8 cellular contexts compared by ENCODE assay signal in genomic region chr2:20524412-20525040, GRCh38.
DNase-seq lines count a peak whose midpoint lies in the region; ATAC-seq and TF ChIP-seq lines count a peak whose summit lies in the region.

No MANE protein-coding gene starts in this region.

- H3K36me3 ChIP-seq in stomach, result no peaks in the 10 kb centered on the region
- H3K36me3 ChIP-seq in effector memory CD4-positive, alpha-beta T cell (ENCODE audit: control insufficient read depth, insufficient read depth, low read length), result no peaks in the 10 kb centered on the region

- peaks cover 6% of the 10 kb centered on the region for H3K4me1 Mint-ChIP-seq in activated naive CD8-positive, alpha-beta T cell treated with anti-CD3 and anti-CD28 coated beads, Interleukin-2, amount 50 U/mL, for 24 hours

- DNase-seq in DMS153 (lab: John Stamatoyannopoulos, UW) (peak; percentile 45), cardiac septum (ENCODE audit: low spot score) (peak; percentile 84), stomach (no peak)
- DNase-seq in effector memory CD4-positive, alpha-beta T cell, result no peak
- no peak for DNase-seq in stimulated activated naive CD4-positive, alpha-beta T cell (lab: John Stamatoyannopoulos, UW)
- DNase-seq in activated naive CD8-positive, alpha-beta T cell treated with anti-CD3 and anti-CD28 coated beads, Interleukin-2, amount 50 U/mL, for 24 hours, result no peak

- H3K4me1 ChIP-seq in stomach, result peaks cover 16 to 34% (median 27%) of the 10 kb centered on the region in 4 donors
- H3K4me1 ChIP-seq in effector memory CD4-positive, alpha-beta T cell (ENCODE audit: control insufficient read depth, insufficient read depth, low read length, poor library complexity, severe bottlenecking), result no peaks in the 10 kb centered on the region

- H3K36me3 Mint-ChIP-seq in activated naive CD8-positive, alpha-beta T cell treated with anti-CD3 and anti-CD28 coated beads, Interleukin-2, amount 50 U/mL, for 24 hours (ENCODE audit: low read depth), result no peaks in the 10 kb centered on the region

- no peaks in the 10 kb centered on the region for H3K9me3 Mint-ChIP-seq in activated naive CD8-positive, alpha-beta T cell treated with anti-CD3 and anti-CD28 coated beads, Interleukin-2, amount 50 U/mL, for 24 hours

- TF ChIP-seq EP300 in stomach (IDR thresholded peaks at IDR 0.05), result no peak

- peaks cover 7% of the 10 kb centered on the region for H3K27me3 Mint-ChIP-seq in activated naive CD8-positive, alpha-beta T cell treated with anti-CD3 and anti-CD28 coated beads, Interleukin-2, amount 50 U/mL, for 24 hours

- H3K9me3 ChIP-seq in stomach, result no peaks in the 10 kb centered on the region
- H3K9me3 ChIP-seq in effector memory CD4-positive, alpha-beta T cell (ENCODE audit: control insufficient read depth, low read length), result no peaks in the 10 kb centered on the region

- H3K27me3 ChIP-seq in stomach, result no peaks in the 10 kb centered on the region
- H3K27me3 ChIP-seq in effector memory CD4-positive, alpha-beta T cell (replicated peaks; ENCODE audit: control insufficient read depth, insufficient read depth, low read length, poor library complexity, severe bottlenecking), result no peaks in the 10 kb centered on the region

- no peak for TF ChIP-seq POLR2A in stomach (IDR thresholded peaks at IDR 0.05)

- peak overlapping the region in 4 of 5 donors; percentile 50 to 61 (median 54) for H3K27ac ChIP-seq in stomach
- no peak overlapping the region for H3K27ac ChIP-seq in effector memory CD4-positive, alpha-beta T cell (ENCODE audit: insufficient read depth, low read length, poor library complexity, severe bottlenecking)

- H3K4me3 ChIP-seq in stomach, result no peak overlapping the region
- no peak overlapping the region for H3K4me3 ChIP-seq in effector memory CD4-positive, alpha-beta T cell (ENCODE audit: insufficient read depth, low read depth, low read length, poor library complexity, severe bottlenecking)

- WGBS in stomach, 5 donors, result 61 to 67% (median 64%) methylated on average over 16 of the region's 16 CpGs

- H3K27ac Mint-ChIP-seq in activated naive CD8-positive, alpha-beta T cell treated with anti-CD3 and anti-CD28 coated beads, Interleukin-2, amount 50 U/mL, for 24 hours, result no peak overlapping the region

- peak; percentile 76 for ATAC-seq in GM21447 (IDR thresholded peaks at IDR 0.05; ENCODE audit: unreplicated experiment)
- peak; percentile 76 for ATAC-seq in HG03571 (IDR thresholded peaks at IDR 0.05; ENCODE audit: unreplicated experiment)
- ATAC-seq in activated naive CD8-positive, alpha-beta T cell treated with anti-CD3 and anti-CD28 coated beads, Interleukin-2, amount 50 U/mL, for 24 hours, result no peak

- TF ChIP-seq CTCF in stomach (IDR thresholded peaks at IDR 0.05), result no peak

- intact Hi-C loops in cardiac septum (cut with DNase I) (loop anchor here (2.0 to 5.0 kb wide), 4 partner anchors 44 to 108 kb away; no protein-coding TSS in a partner anchor), stomach (cut with DNase I; ENCODE audit: low total_unique reads) (no loop called here)

- no peak overlapping the region for H3K4me3 Mint-ChIP-seq in activated naive CD8-positive, alpha-beta T cell treated with anti-CD3 and anti-CD28 coated beads, Interleukin-2, amount 50 U/mL, for 24 hours

Comparison
In these comparisons a context has a peak if more than half of its experiments do, and no peak if none do; other contexts are left out.
1. DNase-seq: peak in DMS153 (single experiment) and cardiac septum (single experiment); none in stomach (single experiment), effector memory CD4-positive, alpha-beta T cell (0 of 3), stimulated activated naive CD4-positive, alpha-beta T cell (0 of 6) and activated naive CD8-positive, alpha-beta T cell treated with anti-CD3 and anti-CD28 coated beads, Interleukin-2, amount 50 U/mL, for 24 hours (single experiment).